ENCODE assay signal across 9 cellular contexts in genomic region chr3:195160257-195160898, GRCh38.
A peak's percentile ranks its signal among the peaks of the same experiment; 100 is the strongest.
DNase-seq lines count a peak whose midpoint lies in the region; ATAC-seq and TF ChIP-seq lines count a peak whose summit lies in the region.
"Had no signal": no experiment of that assay in that cellular context is flagged by ENCODE, and none has a peak within 500 bp of the region (broad histone marks: within the 10 kb centered on the region; RNA-seq: fewer than 3 reads in every experiment).

No MANE protein-coding gene starts in this region.

- TF ChIP-seq POLR2A in body of pancreas (IDR thresholded peaks at IDR 0.05) (no peak), tibial nerve (IDR thresholded peaks at IDR 0.05) (no peak)

- no peaks in the 10 kb centered on the region for H3K27me3 ChIP-seq in HUES64 (ENCODE audit: insufficient read depth, low read length)
- no peaks in the 10 kb centered on the region for H3K27me3 ChIP-seq in body of pancreas
- H3K27me3 ChIP-seq in tibial nerve: no peaks in the 10 kb centered on the region

- 82% methylated on average over 14 of the region's 14 CpGs for WGBS in HUES64
- WGBS in body of pancreas, 2 donors: 73 to 78% methylated on average over 12 to 14 of the region's 14 CpGs
- 67 to 75% methylated on average over 14 of the region's 14 CpGs for WGBS in tibial nerve, 2 donors

- H3K4me3 ChIP-seq in HUES64 (ENCODE audit: low read length): no peak overlapping the region
- H3K4me3 ChIP-seq in body of pancreas: no peak overlapping the region
- no peak overlapping the region for H3K4me3 ChIP-seq in tibial nerve

- H3K27ac ChIP-seq in HUES64 (ENCODE audit: low read depth, low read length) (no peak overlapping the region), body of pancreas (peak overlapping the region in 3 of 4 donors; percentile 16 to 76 (median 19)), tibial nerve (peak overlapping the region in 3 of 4 donors; percentile 38 to 64 (median 60))

- DNase-seq in body of pancreas (no peak), left lobe of liver (ENCODE audit: low spot score) (no peak), tibial nerve (ENCODE audit: low spot score in 2 of 2) (no peak), NCI-H446 treated with DMSO at 0.1 percent for 48 hours (lab: John Stamatoyannopoulos, UW) (no peak), Kasumi-1 (lab: John Stamatoyannopoulos, UW) (no peak), NCI-H1930 (lab: John Stamatoyannopoulos, UW) (no peak), NOMO-1 treated with DMSO at 0.1 percent for 48 hours (lab: John Stamatoyannopoulos, UW; ENCODE audit: unreplicated experiment) (no peak)
- DNase-seq: T-cell had no signal

- H3K36me3 ChIP-seq in HUES64 (ENCODE audit: insufficient read depth, low read length) (peaks cover 4% of the 10 kb centered on the region; the same call in 1 of the 2 replicates), body of pancreas (replicated peaks in 1 of 2; ENCODE audit: insufficient read depth in 1 of 2, low read depth in 2 of 2) (no peaks in the 10 kb centered on the region), tibial nerve (no peaks in the 10 kb centered on the region)

- ATAC-seq in body of pancreas (no peak), left lobe of liver (peak; percentile 65)
- ATAC-seq: T-cell had no signal

- TF ChIP-seq CTCF in body of pancreas (IDR thresholded peaks at IDR 0.05) (no peak), tibial nerve (IDR thresholded peaks at IDR 0.05) (no peak)

- intact Hi-C loops in body of pancreas (cut with DNase I): no loop called here

- H3K9me3 ChIP-seq in HUES64 (ENCODE audit: insufficient read depth, low read depth, low read length): no peaks in the 10 kb centered on the region
- no peaks in the 10 kb centered on the region for H3K9me3 ChIP-seq in body of pancreas
- H3K9me3 ChIP-seq in tibial nerve: no peaks in the 10 kb centered on the region

- H3K9ac ChIP-seq in HUES64 (ENCODE audit: low read depth, low read length): peak overlapping the region; percentile 26; the same call in 1 of the 2 replicates

- peak in 1 of 2 donors; percentile 45 for TF ChIP-seq EP300 in tibial nerve (IDR thresholded peaks at IDR 0.05)

- peaks cover 17% of the 10 kb centered on the region for H3K4me1 ChIP-seq in HUES64 (ENCODE audit: insufficient read depth, low read length)
- H3K4me1 ChIP-seq in body of pancreas: peaks cover 31% of the 10 kb centered on the region
- peaks cover 0 to 21% (median 9%) of the 10 kb centered on the region in 4 donors for H3K4me1 ChIP-seq in tibial nerve
